Comparison of ENCODE assay signal across 15 cellular contexts in the genomic region with DNA sequence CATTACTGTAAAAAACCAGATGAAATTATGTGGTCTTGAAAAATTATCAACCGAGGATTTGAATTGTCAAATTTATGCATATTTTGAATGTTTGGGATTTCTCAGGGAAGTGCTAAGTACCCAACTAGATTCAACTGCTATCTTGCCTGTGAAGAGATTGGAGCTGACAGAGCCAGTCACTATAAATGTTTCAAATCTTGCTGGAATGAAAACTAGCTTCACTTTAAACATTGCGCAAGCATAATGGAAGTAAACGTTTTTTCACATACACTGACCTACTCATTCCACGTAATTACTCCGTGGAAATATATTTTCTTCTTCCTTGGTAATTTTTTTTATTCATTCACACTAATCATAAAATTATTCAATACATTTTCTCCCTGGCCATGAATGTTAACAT.
"Had no signal": no experiment of that assay in that cellular context is flagged by ENCODE, and none has a peak within 500 bp of the region (broad histone marks: within the 10 kb centered on the region; RNA-seq: fewer than 3 reads in every experiment).

No MANE protein-coding gene starts in this region.

- H3K4me3 Mint-ChIP-seq: brain; natural killer cell treated with Interleukin-12 subunit alpha and Interleukin-12 subunit beta and Interleukin-15 and Interleukin-18, amount 100 ng/mL, for 72 hours had no signal

- ATAC-seq: foreskin keratinocyte; left colon; natural killer cell treated with Interleukin-12 subunit alpha and Interleukin-12 subunit beta and Interleukin-15 and Interleukin-18, amount 100 ng/mL, for 72 hours had no signal

- H3K9me3 Mint-ChIP-seq: activated T-helper 2 cell treated with anti-CD3 and anti-CD28 coated beads, Interferon-gamma antibody, Interleukin-2, Interleukin-4, amounts not matched to agents 10 μg/mL and 5 μg/mL and 100 μg/mL, durations not matched to agents 14 hours and 24 hours and 36 hours; brain; natural killer cell treated with Interleukin-12 subunit alpha and Interleukin-12 subunit beta and Interleukin-15 and Interleukin-18, amount 100 ng/mL, for 72 hours had no signal

- H3K27ac ChIP-seq: foreskin keratinocyte, skin epidermis, uterus had no signal

- H3K36me3 Mint-ChIP-seq: brain; natural killer cell treated with Interleukin-12 subunit alpha and Interleukin-12 subunit beta and Interleukin-15 and Interleukin-18, amount 100 ng/mL, for 72 hours had no signal

- DNase-seq: activated CD4-positive, alpha-beta T cell treated with anti-CD3 and anti-CD28 coated beads for 48 hours; activated CD8-positive, alpha-beta memory T cell treated with anti-CD3 and anti-CD28 coated beads for 24 hours; activated naive CD4-positive, alpha-beta T cell treated with anti-CD3 and anti-CD28 coated beads, Interleukin-2, amount 50 U/mL, for 16 hours; activated T-cell treated with anti-CD3 and anti-CD28 coated beads for 4 hours; amniotic stem cell; foreskin keratinocyte; left colon; stimulated activated CD4-positive, alpha-beta T cell treated with anti-CD3 and anti-CD28 coated beads, Interleukin-4, amount 100 ng/mL, for 4 hours; T1000; uterus had no signal

- H3K4me1 Mint-ChIP-seq: brain had no signal

- H3K27me3 ChIP-seq: foreskin keratinocyte, uterus had no signal

- H3K27me3 Mint-ChIP-seq: natural killer cell treated with Interleukin-12 subunit alpha and Interleukin-12 subunit beta and Interleukin-15 and Interleukin-18, amount 100 ng/mL, for 72 hours had no signal

- H3K36me3 ChIP-seq: uterus had no signal

- H3K4me1 ChIP-seq: foreskin keratinocyte, uterus had no signal

- H3K27ac Mint-ChIP-seq: activated T-helper 2 cell treated with anti-CD3 and anti-CD28 coated beads, Interferon-gamma antibody, Interleukin-2, Interleukin-4, amounts not matched to agents 10 μg/mL and 5 μg/mL and 100 μg/mL, durations not matched to agents 14 hours and 24 hours and 36 hours; brain; natural killer cell treated with Interleukin-12 subunit alpha and Interleukin-12 subunit beta and Interleukin-15 and Interleukin-18, amount 100 ng/mL, for 72 hours had no signal

- H3K4me3 ChIP-seq: lung, skin epidermis, uterus had no signal

- H3K9me3 ChIP-seq: uterus had no signal
